In the genomic region with DNA sequence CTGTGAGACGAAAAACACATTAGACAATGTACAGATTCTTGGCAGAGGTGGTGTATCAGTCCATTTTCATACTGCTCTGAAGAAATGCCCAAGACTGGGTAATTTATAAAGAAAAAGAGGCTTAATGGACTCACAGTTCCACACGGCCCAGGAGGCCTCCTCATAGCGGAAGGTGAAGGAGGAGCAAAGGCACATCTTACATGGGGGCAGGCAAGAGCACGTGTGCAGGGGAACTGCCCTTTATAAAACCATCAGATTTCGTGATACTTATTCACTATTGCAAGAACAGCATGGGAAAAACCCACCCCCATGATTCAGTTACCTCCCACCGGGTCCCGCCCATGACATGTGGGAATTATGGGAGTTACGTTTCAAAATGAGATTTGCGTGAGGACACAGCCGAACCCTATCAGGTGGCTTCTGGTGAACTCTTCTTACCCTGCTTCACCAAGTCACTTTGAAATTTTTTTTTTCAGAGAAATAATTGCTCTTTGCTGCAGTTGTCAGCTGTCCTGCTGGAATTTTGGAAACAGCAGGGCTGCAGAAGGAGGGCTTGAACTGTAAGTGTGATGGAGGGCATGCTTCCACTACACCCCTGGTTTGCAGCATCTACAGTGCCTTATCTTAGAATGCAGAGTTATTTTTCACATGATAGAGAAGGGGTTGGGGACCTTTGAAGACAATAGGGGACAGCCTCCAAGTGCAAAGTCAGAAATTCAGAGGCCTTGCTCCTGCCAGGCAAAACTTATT, we compare ENCODE assay signal across 23 cellular contexts.
"Had no signal": no experiment of that assay in that cellular context is flagged by ENCODE, and none has a peak within 500 bp of the region (broad histone marks: within the 10 kb centered on the region; RNA-seq: fewer than 3 reads in every experiment).

No MANE protein-coding gene starts in this region.

- H3K9me3 ChIP-seq: SJSA1 had no signal

- H3K27ac Mint-ChIP-seq: activated CD4-positive, alpha-beta memory T cell treated with anti-CD3 and anti-CD28 coated beads, Interleukin-2, amount 10 ng/mL, durations not matched to agents 7 days and 5 days; activated CD4-positive, alpha-beta T cell treated with anti-CD3 and anti-CD28 coated beads for 36 hours; activated naive CD8-positive, alpha-beta T cell; activated T-cell treated with anti-CD3 and anti-CD28 coated beads, Interleukin-2, amount 50 U/mL, for 72 hours; T-helper 17 cell had no signal

- DNase-seq: activated CD4-positive, alpha-beta memory T cell treated with anti-CD3 and anti-CD28 coated beads, Interleukin-2, amount 10 ng/mL, durations not matched to agents 7 days and 5 days; activated CD4-positive, alpha-beta T cell treated with anti-CD3 and anti-CD28 coated beads for 36 hours; activated CD4-positive, alpha-beta T cell treated with anti-CD3 and anti-CD28 coated beads, Interleukin-2, amount 50 U/mL, for 1 hour; activated CD4-positive, CD25-positive, alpha-beta regulatory T cell; activated CD8-positive, alpha-beta memory T cell treated with anti-CD3 and anti-CD28 coated beads, Interleukin-2, amount 50 U/mL, for 4 hours; activated effector memory CD4-positive, alpha-beta T cell treated with Interleukin-2 at 50 U/mL for 16 hours; activated naive CD4-positive, alpha-beta T cell; activated T-cell treated with anti-CD3 and anti-CD28 coated beads, Interleukin-2, amount 50 U/mL, for 72 hours; amygdala; cerebellar nuclear complex; KG1; MV-4-11; NCI-H1092 treated with DMSO at 0.1 percent for 48 hours; NCI-H1436; NCI-H1694 treated with DMSO at 0.1 percent for 48 hours; NCI-H2029 treated with DMSO at 0.1 percent for 48 hours; NCI-H345; NCI-H510A treated with DMSO at 0.1 percent for 48 hours; SHP77; T-helper 17 cell; T-helper 9 cell had no signal

- H3K4me3 ChIP-seq: SJSA1 had no signal

- H3K27ac ChIP-seq: SJSA1 had no signal

- ATAC-seq: activated CD4-positive, alpha-beta T cell treated with anti-CD3 and anti-CD28 coated beads for 36 hours; activated T-cell treated with anti-CD3 and anti-CD28 coated beads, Interleukin-2, amount 50 U/mL, for 72 hours; T-helper 17 cell had no signal

- H3K9me3 Mint-ChIP-seq: activated CD4-positive, alpha-beta memory T cell treated with anti-CD3 and anti-CD28 coated beads, Interleukin-2, amount 10 ng/mL, durations not matched to agents 7 days and 5 days; activated T-cell treated with anti-CD3 and anti-CD28 coated beads, Interleukin-2, amount 50 U/mL, for 72 hours had no signal

- H3K4me3 Mint-ChIP-seq: activated CD4-positive, alpha-beta T cell treated with anti-CD3 and anti-CD28 coated beads for 36 hours had no signal
